Comparison of ENCODE assay signal across 20 cellular contexts in genomic region chr17:78993981-78994671, GRCh38. TPM values are rescaled to one million over a fixed set of nuclear protein-coding genes. Genes with fewer than 3 reads are reported as not detected.
DNase-seq lines count a peak whose midpoint lies in the region; ATAC-seq and TF ChIP-seq lines count a peak whose summit lies in the region.
"Had no signal": no experiment of that assay in that cellular context is flagged by ENCODE, and none has a peak within 500 bp of the region (broad histone marks: within the 10 kb centered on the region; RNA-seq: fewer than 3 reads in every experiment).

No MANE protein-coding gene starts in this region.

- peak overlapping the region; percentile 35 to 88 (median 80) for H3K27ac ChIP-seq in spleen
- H3K27ac ChIP-seq: BLaER1, vagina had no signal

- H3K9me3 Mint-ChIP-seq in activated CD8-positive, alpha-beta memory T cell treated with anti-CD3 and anti-CD28 coated beads, Interleukin-2, amount 10 ng/mL, durations not matched to agents 7 days and 5 days (ENCODE audit: low read depth): no peaks in the 10 kb centered on the region
- no peaks in the 10 kb centered on the region for H3K9me3 Mint-ChIP-seq in MCF 10A (ENCODE audit: unreplicated experiment)
- H3K9me3 Mint-ChIP-seq: activated CD8-positive, alpha-beta T cell treated with anti-CD3 and anti-CD28 coated beads for 36 hours; activated naive CD8-positive, alpha-beta T cell treated with anti-CD3 and anti-CD28 coated beads for 36 hours; T-helper 2 cell treated with Interferon-gamma antibody and Interleukin-4, amounts not matched to agents 5 μg/mL and 100 μg/mL, for 36 hours had no signal

- TF ChIP-seq CTCF in spleen (IDR thresholded peaks at IDR 0.05 in 8 of 11, conservative IDR thresholded peaks at IDR 0.05 in 3 of 11) (no peak), MCF 10A (IDR thresholded peaks at IDR 0.05; ENCODE audit: unreplicated experiment) (no peak)

- intact Hi-C loops in left colon (cut with DNase I, micrococcal nuclease): no loop called here
- intact Hi-C loops in spleen (cut with DNase I; ENCODE audit: low total_unique reads): no loop called here
- intact Hi-C loops in MCF 10A (cut with micrococcal nuclease): no loop called here

- H3K4me1 Mint-ChIP-seq in activated CD8-positive, alpha-beta memory T cell treated with anti-CD3 and anti-CD28 coated beads, Interleukin-2, amount 10 ng/mL, durations not matched to agents 7 days and 5 days: no peaks in the 10 kb centered on the region
- no peaks in the 10 kb centered on the region for H3K4me1 Mint-ChIP-seq in MCF 10A (ENCODE audit: insufficient read depth, unreplicated experiment)

- no peaks in the 10 kb centered on the region for H3K27me3 Mint-ChIP-seq in activated CD8-positive, alpha-beta memory T cell treated with anti-CD3 and anti-CD28 coated beads, Interleukin-2, amount 10 ng/mL, durations not matched to agents 7 days and 5 days
- no peaks in the 10 kb centered on the region for H3K27me3 Mint-ChIP-seq in MCF 10A (ENCODE audit: insufficient read depth, unreplicated experiment)
- H3K27me3 Mint-ChIP-seq: activated CD8-positive, alpha-beta T cell treated with anti-CD3 and anti-CD28 coated beads for 36 hours; activated naive CD8-positive, alpha-beta T cell treated with anti-CD3 and anti-CD28 coated beads for 36 hours; brain had no signal

- peak overlapping the region; percentile 19 for H3K27ac Mint-ChIP-seq in activated CD8-positive, alpha-beta memory T cell treated with anti-CD3 and anti-CD28 coated beads, Interleukin-2, amount 10 ng/mL, durations not matched to agents 7 days and 5 days
- H3K27ac Mint-ChIP-seq in MCF 10A (ENCODE audit: low read depth, unreplicated experiment): no peak overlapping the region
- H3K27ac Mint-ChIP-seq: activated CD8-positive, alpha-beta T cell treated with anti-CD3 and anti-CD28 coated beads for 36 hours; activated naive CD8-positive, alpha-beta T cell treated with anti-CD3 and anti-CD28 coated beads for 36 hours; brain; T-helper 2 cell treated with Interferon-gamma antibody and Interleukin-4, amounts not matched to agents 5 μg/mL and 100 μg/mL, for 36 hours had no signal

- peaks cover 10 to 90% (median 63%) of the 10 kb centered on the region in 6 donors for H3K4me1 ChIP-seq in spleen
- H3K4me1 ChIP-seq: BLaER1 had no signal

- no peaks in the 10 kb centered on the region for H3K9me3 ChIP-seq in spleen
- H3K9me3 ChIP-seq: BLaER1, vagina had no signal

- TF ChIP-seq POLR2A in spleen (IDR thresholded peaks at IDR 0.05): no peak

- H3K36me3 ChIP-seq in spleen: peaks cover 2 to 100% (median 89%) of the 10 kb centered on the region in 6 donors

- H3K36me3 Mint-ChIP-seq in activated CD8-positive, alpha-beta memory T cell treated with anti-CD3 and anti-CD28 coated beads, Interleukin-2, amount 10 ng/mL, durations not matched to agents 7 days and 5 days: peaks cover 45% of the 10 kb centered on the region
- H3K36me3 Mint-ChIP-seq in MCF 10A (ENCODE audit: insufficient read depth, unreplicated experiment): peaks cover 67% of the 10 kb centered on the region

- POLR2A ChIA-PET in MCF 10A (lab: Yijun Ruan, JAX): no interaction called here

- no TSS peak for BruUV-seq in MCF 10A (replicated peaks; lab: Mats Ljungman, UMichigan)

- CTCF ChIA-PET in activated CD8-positive, alpha-beta memory T cell treated with anti-CD3 and anti-CD28 coated beads, Interleukin-2, amount 10 ng/mL, durations not matched to agents 7 days and 5 days (lab: Charles Lee): interaction anchor here (1.0 to 1.9 kb wide), 5 partner anchors 9 to 48 kb away, joined by 3 to 5 read pairs (median 4); partner anchors contain the start of gene LGALS3BP
- CTCF ChIA-PET in MCF 10A (lab: Yijun Ruan, JAX): interaction anchor here (0.5 to 1.6 kb wide), 8 partner anchors 8 to 706 kb away, joined by 3 to 5 read pairs (median 3); no protein-coding TSS in a partner anchor

- DNase-seq in activated CD8-positive, alpha-beta memory T cell treated with anti-CD3 and anti-CD28 coated beads, Interleukin-2, amount 10 ng/mL, durations not matched to agents 7 days and 5 days: no peak
- DNase-seq in activated CD8-positive, alpha-beta memory T cell treated with anti-CD3 and anti-CD28 coated beads for 24 hours: no peak
- peak; percentile 22 for DNase-seq in HuH-7 (ENCODE audit: low spot score)
- DNase-seq in left colon: peak; percentile 20 to 26
- no peak for DNase-seq in spleen
- no peak for DNase-seq in MCF 10A (ENCODE audit: unreplicated experiment)
- DNase-seq in dermis blood vessel endothelial cell: no peak
- DNase-seq: activated CD4-positive, CD25-positive, alpha-beta regulatory T cell; activated naive CD8-positive, alpha-beta T cell treated with anti-CD3 and anti-CD28 coated beads for 36 hours; NCI-H1694; NCI-H2227 treated with DMSO at 0.1 percent for 48 hours; PC-3; retina; stimulated activated CD8-positive, alpha-beta memory T cell treated with anti-CD3 and anti-CD28 coated beads, Interleukin-4, amount 100 ng/mL, for 48 hours had no signal

- peak overlapping the region in 1 of 8 donors; percentile 36 for H3K4me3 ChIP-seq in spleen
- H3K4me3 ChIP-seq: BLaER1, vagina had no signal

- H3K4me3 Mint-ChIP-seq in activated CD8-positive, alpha-beta memory T cell treated with anti-CD3 and anti-CD28 coated beads, Interleukin-2, amount 10 ng/mL, durations not matched to agents 7 days and 5 days: no peak overlapping the region
- H3K4me3 Mint-ChIP-seq in MCF 10A (ENCODE audit: unreplicated experiment): no peak overlapping the region
- H3K4me3 Mint-ChIP-seq: activated CD8-positive, alpha-beta T cell treated with anti-CD3 and anti-CD28 coated beads for 36 hours; activated naive CD8-positive, alpha-beta T cell treated with anti-CD3 and anti-CD28 coated beads for 36 hours; brain; T-helper 2 cell treated with Interferon-gamma antibody and Interleukin-4, amounts not matched to agents 5 μg/mL and 100 μg/mL, for 36 hours had no signal

- H3K27me3 ChIP-seq in spleen (replicated peaks in 1 of 7): no peaks in the 10 kb centered on the region
- H3K27me3 ChIP-seq: BLaER1, vagina had no signal

- no peak for ATAC-seq in activated CD8-positive, alpha-beta memory T cell treated with anti-CD3 and anti-CD28 coated beads, Interleukin-2, amount 10 ng/mL, durations not matched to agents 7 days and 5 days
- ATAC-seq in left colon (no peak), HG02798 (IDR thresholded peaks at IDR 0.05; ENCODE audit: poor library complexity, unreplicated experiment) (no peak)
- ATAC-seq: activated CD8-positive, alpha-beta T cell treated with anti-CD3 and anti-CD28 coated beads for 36 hours; PC-3 had no signal

- WGBS in spleen, 5 donors: 77 to 91% (median 81%) methylated on average over 16 to 22 of the region's 22 CpGs

RNA-seq across cellular contexts. Expression of gene LGALS3BP, which starts 14.4 kb away (rescaled TPM):
- total RNA-seq in activated CD8-positive, alpha-beta memory T cell treated with anti-CD3 and anti-CD28 coated beads, Interleukin-2, amount 10 ng/mL, durations not matched to agents 7 days and 5 days: 100 to 1,000 TPM in 1 of 2 experiments, 10 to 100 TPM in 1; 75.7 to 162 TPM
- total RNA-seq in left colon (100 to 1,000 TPM; 687 to 857 TPM), spleen (100 to 1,000 TPM in 5 of 7 donors, 10 to 100 TPM in 2; 85.7 to 188 (median 108) TPM), MCF 10A (2022) (56.7 and 58.0 TPM in 2 replicates), dermis blood vessel endothelial cell (3.5 and 7.5 TPM in 2 replicates)
- 10 to 100 TPM; 33.6 to 58.7 (median 38.3) TPM for polyA plus RNA-seq in spleen

RNA-seq across cellular contexts. Expression of gene CANT1, which starts 15.4 kb away (rescaled TPM):
- 10 to 100 TPM; 67.2 to 78.3 TPM for total RNA-seq in activated CD8-positive, alpha-beta memory T cell treated with anti-CD3 and anti-CD28 coated beads, Interleukin-2, amount 10 ng/mL, durations not matched to agents 7 days and 5 days
- total RNA-seq in left colon (100 to 1,000 TPM; 302 to 322 TPM), spleen (10 to 100 TPM; 48.1 to 76.6 (median 61.2) TPM), MCF 10A (2022) (62.5 and 65.1 TPM in 2 replicates), dermis blood vessel endothelial cell (64.8 and 97.3 TPM in 2 replicates)
- polyA plus RNA-seq in spleen: 10 to 100 TPM; 11.2 to 22.1 (median 12.3) TPM

RNA-seq across cellular contexts. Expression of gene C1QTNF1, which starts 29.8 kb away (rescaled TPM):
- total RNA-seq in activated CD8-positive, alpha-beta memory T cell treated with anti-CD3 and anti-CD28 coated beads, Interleukin-2, amount 10 ng/mL, durations not matched to agents 7 days and 5 days: not detected
- total RNA-seq in left colon (10 to 100 TPM; 14.6 to 16.7 TPM), spleen (100 to 1,000 TPM in 1 of 7 donors, 10 to 100 TPM in 6; 26.5 to 101 (median 69.9) TPM), MCF 10A (2022) (3.0 and 3.3 TPM in 2 replicates), dermis blood vessel endothelial cell (14.6 and 16.9 TPM in 2 replicates)
- polyA plus RNA-seq in spleen: 10 to 100 TPM; 14.7 to 29.1 (median 25.3) TPM

Comparison
In these comparisons a context has a peak if more than half of its experiments do, and no peak if none do; other contexts are left out.
1. DNase-seq: peak in HuH-7 (single experiment) and left colon (2 of 2); none in activated CD8-positive, alpha-beta memory T cell treated with anti-CD3 and anti-CD28 coated beads, Interleukin-2, amount 10 ng/mL, durations not matched to agents 7 days and 5 days (single experiment), activated CD8-positive, alpha-beta memory T cell treated with anti-CD3 and anti-CD28 coated beads for 24 hours (single experiment), spleen (single experiment), MCF 10A (single experiment) and dermis blood vessel endothelial cell (single experiment).